Comparison of ENCODE assay signal across 15 cellular contexts in the genomic region with DNA sequence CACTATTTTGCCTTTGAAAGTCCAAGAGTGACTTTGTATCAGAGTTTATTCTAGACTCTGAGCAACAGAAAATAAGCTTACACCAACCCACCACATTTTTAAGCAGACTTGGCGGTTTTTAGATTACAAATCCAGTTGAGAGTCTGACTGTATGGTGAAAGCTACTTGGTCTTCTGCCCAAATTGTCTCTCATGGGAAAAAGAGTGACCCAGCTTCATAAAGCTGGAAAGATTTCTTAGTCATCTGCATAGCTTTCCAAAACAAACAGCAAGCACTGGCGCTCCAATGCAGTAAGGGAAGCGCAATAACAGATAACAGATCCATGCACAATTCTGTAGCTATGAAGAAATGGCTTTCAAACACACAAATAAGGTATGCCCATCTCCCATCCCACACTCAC. TPM values are rescaled to one million over a fixed set of nuclear protein-coding genes. Genes with fewer than 3 reads are reported as not detected.
DNase-seq lines count a peak whose midpoint lies in the region; ATAC-seq, FAIRE-seq and TF ChIP-seq lines count a peak whose summit lies in the region.
"Had no signal": no experiment of that assay in that cellular context is flagged by ENCODE, and none has a peak within 500 bp of the region (broad histone marks: within the 10 kb centered on the region; RNA-seq: fewer than 3 reads in every experiment).

No MANE protein-coding gene starts in this region.

- no peak for TF ChIP-seq CTCF in D721Med (IDR thresholded peaks at IDR 0.05; ENCODE audit: insufficient read depth, missing control alignments)
- no peak for TF ChIP-seq CTCF in RWPE2 (IDR thresholded peaks at IDR 0.05; ENCODE audit: poor library complexity, severe bottlenecking)

- no peak overlapping the region for H3K23ac ChIP-seq in mesenchymal stem cell (ENCODE audit: low read length in 2 of 2)

- H3K27me3 ChIP-seq in RWPE2 (ENCODE audit: insufficient read depth, poor library complexity, severe bottlenecking) (no peaks in the 10 kb centered on the region), mesenchymal stem cell (ENCODE audit: control insufficient read depth in 1 of 2, insufficient read depth in 1 of 2, low read length in 2 of 2) (peaks cover 0 to 10% of the 10 kb centered on the region in 2 experiments)
- H3K27me3 ChIP-seq: cardiac muscle cell had no signal

- no peaks in the 10 kb centered on the region for H3K9me3 ChIP-seq in RWPE2 (ENCODE audit: severe bottlenecking)
- H3K9me3 ChIP-seq in mesenchymal stem cell (ENCODE audit: control insufficient read depth, low read length): no peaks in the 10 kb centered on the region
- H3K9me3 ChIP-seq: HAP-1 had no signal

- no peak overlapping the region for H2BK120ac ChIP-seq in mesenchymal stem cell (ENCODE audit: low read depth, low read length)

- H2BK5ac ChIP-seq in mesenchymal stem cell (ENCODE audit: low read depth, low read length, poor library complexity, severe bottlenecking): no peak overlapping the region

- H3K9ac ChIP-seq in mesenchymal stem cell (ENCODE audit: low read length): no peak overlapping the region

- DNase-seq in D721Med (ENCODE audit: insufficient read length, low spot score) (no peak), RWPE2 (ENCODE audit: low spot score) (no peak), epithelial cell of prostate (ENCODE audit: low read depth, low spot score) (peak; percentile 29), mesenchymal stem cell (peak; percentile 62), NCI-H2081 (lab: John Stamatoyannopoulos, UW) (no peak), NOMO-1 treated with dmso at 0.1 percent for 144 hours (lab: John Stamatoyannopoulos, UW; ENCODE audit: unreplicated experiment) (no peak), HUDEP-2 (lab: John Stamatoyannopoulos, UW; ENCODE audit: unreplicated experiment in 76 of 76) (no peak)
- DNase-seq: activated CD8-positive, alpha-beta T cell treated with anti-CD3 and anti-CD28 coated beads, Interleukin-2, amount 10 ng/mL, durations not matched to agents 7 days and 5 days; NCI-H1417 treated with DMSO at 0.1 percent for 48 hours; nucleus accumbens; substantia nigra had no signal

- H3K79me1 ChIP-seq in mesenchymal stem cell (replicated peaks; ENCODE audit: low read length, poor library complexity, severe bottlenecking): no peaks in the 10 kb centered on the region

- no peak overlapping the region for H3K4ac ChIP-seq in mesenchymal stem cell (ENCODE audit: low read depth in 1 of 2, low read length in 2 of 2)

- ATAC-seq in RWPE2 (ENCODE audit: low read depth): peak; percentile 50; the same call in 1 of the 3 replicates
- no peak for ATAC-seq in HG02571 (IDR thresholded peaks at IDR 0.05; ENCODE audit: unreplicated experiment)
- ATAC-seq: activated CD8-positive, alpha-beta T cell treated with anti-CD3 and anti-CD28 coated beads, Interleukin-2, amount 10 ng/mL, durations not matched to agents 7 days and 5 days; K562 had no signal

- H2AFZ ChIP-seq in mesenchymal stem cell (ENCODE audit: low read depth, low read length): no peak overlapping the region

- H3K4me2 ChIP-seq in mesenchymal stem cell (ENCODE audit: low read length, poor library complexity, severe bottlenecking): no peak overlapping the region

- no peak overlapping the region for H3K14ac ChIP-seq in mesenchymal stem cell (ENCODE audit: low read length in 2 of 2)

- no peak overlapping the region for H4K8ac ChIP-seq in mesenchymal stem cell (ENCODE audit: low read length)

- peaks cover 5% of the 10 kb centered on the region for H3K4me1 ChIP-seq in RWPE2 (ENCODE audit: insufficient read depth, poor library complexity, severe bottlenecking)
- no peaks in the 10 kb centered on the region for H3K4me1 ChIP-seq in mesenchymal stem cell (ENCODE audit: control insufficient read depth, insufficient read depth, low read depth, low read length)
- H3K4me1 ChIP-seq: HAP-1 had no signal

- no peak overlapping the region for H2BK15ac ChIP-seq in mesenchymal stem cell (ENCODE audit: low read depth, poor library complexity, severe bottlenecking)

- H3K36me3 ChIP-seq in RWPE2 (ENCODE audit: low read depth): no peaks in the 10 kb centered on the region
- H3K36me3 ChIP-seq in mesenchymal stem cell (ENCODE audit: control insufficient read depth in 1 of 2, insufficient read depth in 2 of 2, low read depth in 1 of 2, low read length in 2 of 2): no peaks in the 10 kb centered on the region
- H3K36me3 ChIP-seq: cardiac muscle cell, HAP-1 had no signal

- no peak overlapping the region for H2BK12ac ChIP-seq in mesenchymal stem cell (ENCODE audit: low read length in 2 of 2)

- H3K27ac ChIP-seq in RWPE2 (ENCODE audit: poor library complexity, severe bottlenecking) (no peak overlapping the region), epithelial cell of prostate (no peak overlapping the region), mesenchymal stem cell (ENCODE audit: low read length, poor library complexity, severe bottlenecking) (no peak overlapping the region)
- H3K27ac ChIP-seq: cardiac muscle cell had no signal

- H4K91ac ChIP-seq in mesenchymal stem cell (ENCODE audit: low read length): no peak overlapping the region

- no peak overlapping the region for H3K18ac ChIP-seq in mesenchymal stem cell (ENCODE audit: low read depth in 1 of 2, low read length in 2 of 2)

- WGBS in mesenchymal stem cell: 81% methylated on average over 2 of the region's 3 CpGs

- no peak overlapping the region for H2AK5ac ChIP-seq in mesenchymal stem cell (ENCODE audit: low read length, severe bottlenecking)

- no peak overlapping the region for H3K4me3 ChIP-seq in RWPE2 (ENCODE audit: severe bottlenecking)
- H3K4me3 ChIP-seq in mesenchymal stem cell (ENCODE audit: insufficient read depth in 1 of 2, low read depth in 1 of 2, low read length in 2 of 2): peak overlapping the region in 1 of 2 experiments; percentile 22
- H3K4me3 ChIP-seq: cardiac muscle cell, HAP-1, K562 had no signal

- FAIRE-seq in D721Med (lab: Jason Lieb, UNC): peak; percentile 11
- FAIRE-seq: K562 had no signal

RNA-seq across cellular contexts. Expression of a gene that starts 7.1 kb away (rescaled TPM):
- not detected for polyA plus RNA-seq in mesenchymal stem cell (2013, experiment 1 of 2)
- not detected for polyA plus RNA-seq in mesenchymal stem cell (2013, experiment 2 of 2)
- polyA plus RNA-seq: cardiac muscle cell had no signal

RNA-seq across cellular contexts. Expression of a gene that starts 51.5 kb away (rescaled TPM):
- polyA plus RNA-seq in mesenchymal stem cell (2013, experiment 1 of 2): not detected
- not detected for polyA plus RNA-seq in mesenchymal stem cell (2013, experiment 2 of 2)
- polyA plus RNA-seq: cardiac muscle cell, K562 had no signal

Comparison
In these comparisons a context has a peak if more than half of its experiments do, and no peak if none do; other contexts are left out.
1. DNase-seq: peak in epithelial cell of prostate (single experiment) and mesenchymal stem cell (single experiment); none in D721Med (single experiment), RWPE2 (single experiment), NCI-H2081 (0 of 2), NOMO-1 treated with dmso at 0.1 percent for 144 hours (single experiment) and HUDEP-2 (0 of 76).